1 cellular context compared by ENCODE assay signal in the genomic region with DNA sequence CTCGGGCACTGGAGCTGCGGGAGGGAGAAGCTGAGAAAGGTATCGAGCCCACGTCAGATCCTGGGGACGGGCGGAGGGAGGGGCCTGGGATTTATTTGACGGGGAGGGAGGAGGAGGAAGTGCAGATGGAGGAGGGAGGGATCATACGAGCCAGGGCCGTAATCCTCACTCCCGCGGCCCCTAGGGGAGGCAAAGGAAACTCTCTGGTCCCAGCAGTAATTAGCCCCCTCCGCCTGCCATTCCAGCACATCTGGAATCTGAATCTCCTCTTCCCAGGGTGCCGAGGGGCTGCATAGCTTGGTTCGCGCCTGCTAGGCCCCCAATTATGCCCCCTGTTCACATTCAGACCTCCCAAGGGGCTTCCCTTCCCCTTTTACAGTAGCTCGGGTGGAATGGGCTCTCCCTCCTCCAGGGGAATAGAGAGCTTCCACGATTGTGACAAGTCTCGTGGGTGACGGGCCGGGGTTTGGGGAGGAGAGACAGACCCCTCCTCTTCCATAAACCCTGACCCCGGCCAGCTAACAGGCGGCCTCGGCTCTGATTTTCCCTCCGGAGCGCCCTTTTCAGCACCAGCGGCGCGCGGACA.
TF ChIP-seq lines count a peak whose summit lies in the region.

Gene SEZ6L2 (minus strand): TSS at position 35 of the 586 bp plus-strand sequence. CDS start 531 bp downstream, outside the sequence.

TF ChIP-seq in H1, 55 proteins besides CTCF, POLR2A, EP300 and RAD21 (continued from another document):
- TF ChIP-seq CTBP2 (IDR thresholded peaks at IDR 0.05; ENCODE audit: borderline replicate concordance, insufficient read depth, insufficient read length, low read length) (no peak), CREB1 (IDR thresholded peaks at IDR 0.05) (peak; percentile 85), SP1 (IDR thresholded peaks at IDR 0.05; ENCODE audit: low read depth, low read length) (peak; percentile 31; the same call in 1 of the 2 replicates), ASH2L (IDR thresholded peaks at IDR 0.05; ENCODE audit: low read length) (peak; percentile 34), SAP30 (IDR thresholded peaks at IDR 0.05; ENCODE audit: insufficient read depth, insufficient replicate concordance, low read length) (peak; percentile 94), SIN3A (conservative IDR thresholded peaks at IDR 0.05 in 1 of 2, IDR thresholded peaks at IDR 0.05 in 1 of 2; ENCODE audit: low read depth in 1 of 2, low read length in 2 of 2) (peak; percentile 97 to 98; a peak in 3 of 4 replicates)
- TF ChIP-seq, protein P1, sequence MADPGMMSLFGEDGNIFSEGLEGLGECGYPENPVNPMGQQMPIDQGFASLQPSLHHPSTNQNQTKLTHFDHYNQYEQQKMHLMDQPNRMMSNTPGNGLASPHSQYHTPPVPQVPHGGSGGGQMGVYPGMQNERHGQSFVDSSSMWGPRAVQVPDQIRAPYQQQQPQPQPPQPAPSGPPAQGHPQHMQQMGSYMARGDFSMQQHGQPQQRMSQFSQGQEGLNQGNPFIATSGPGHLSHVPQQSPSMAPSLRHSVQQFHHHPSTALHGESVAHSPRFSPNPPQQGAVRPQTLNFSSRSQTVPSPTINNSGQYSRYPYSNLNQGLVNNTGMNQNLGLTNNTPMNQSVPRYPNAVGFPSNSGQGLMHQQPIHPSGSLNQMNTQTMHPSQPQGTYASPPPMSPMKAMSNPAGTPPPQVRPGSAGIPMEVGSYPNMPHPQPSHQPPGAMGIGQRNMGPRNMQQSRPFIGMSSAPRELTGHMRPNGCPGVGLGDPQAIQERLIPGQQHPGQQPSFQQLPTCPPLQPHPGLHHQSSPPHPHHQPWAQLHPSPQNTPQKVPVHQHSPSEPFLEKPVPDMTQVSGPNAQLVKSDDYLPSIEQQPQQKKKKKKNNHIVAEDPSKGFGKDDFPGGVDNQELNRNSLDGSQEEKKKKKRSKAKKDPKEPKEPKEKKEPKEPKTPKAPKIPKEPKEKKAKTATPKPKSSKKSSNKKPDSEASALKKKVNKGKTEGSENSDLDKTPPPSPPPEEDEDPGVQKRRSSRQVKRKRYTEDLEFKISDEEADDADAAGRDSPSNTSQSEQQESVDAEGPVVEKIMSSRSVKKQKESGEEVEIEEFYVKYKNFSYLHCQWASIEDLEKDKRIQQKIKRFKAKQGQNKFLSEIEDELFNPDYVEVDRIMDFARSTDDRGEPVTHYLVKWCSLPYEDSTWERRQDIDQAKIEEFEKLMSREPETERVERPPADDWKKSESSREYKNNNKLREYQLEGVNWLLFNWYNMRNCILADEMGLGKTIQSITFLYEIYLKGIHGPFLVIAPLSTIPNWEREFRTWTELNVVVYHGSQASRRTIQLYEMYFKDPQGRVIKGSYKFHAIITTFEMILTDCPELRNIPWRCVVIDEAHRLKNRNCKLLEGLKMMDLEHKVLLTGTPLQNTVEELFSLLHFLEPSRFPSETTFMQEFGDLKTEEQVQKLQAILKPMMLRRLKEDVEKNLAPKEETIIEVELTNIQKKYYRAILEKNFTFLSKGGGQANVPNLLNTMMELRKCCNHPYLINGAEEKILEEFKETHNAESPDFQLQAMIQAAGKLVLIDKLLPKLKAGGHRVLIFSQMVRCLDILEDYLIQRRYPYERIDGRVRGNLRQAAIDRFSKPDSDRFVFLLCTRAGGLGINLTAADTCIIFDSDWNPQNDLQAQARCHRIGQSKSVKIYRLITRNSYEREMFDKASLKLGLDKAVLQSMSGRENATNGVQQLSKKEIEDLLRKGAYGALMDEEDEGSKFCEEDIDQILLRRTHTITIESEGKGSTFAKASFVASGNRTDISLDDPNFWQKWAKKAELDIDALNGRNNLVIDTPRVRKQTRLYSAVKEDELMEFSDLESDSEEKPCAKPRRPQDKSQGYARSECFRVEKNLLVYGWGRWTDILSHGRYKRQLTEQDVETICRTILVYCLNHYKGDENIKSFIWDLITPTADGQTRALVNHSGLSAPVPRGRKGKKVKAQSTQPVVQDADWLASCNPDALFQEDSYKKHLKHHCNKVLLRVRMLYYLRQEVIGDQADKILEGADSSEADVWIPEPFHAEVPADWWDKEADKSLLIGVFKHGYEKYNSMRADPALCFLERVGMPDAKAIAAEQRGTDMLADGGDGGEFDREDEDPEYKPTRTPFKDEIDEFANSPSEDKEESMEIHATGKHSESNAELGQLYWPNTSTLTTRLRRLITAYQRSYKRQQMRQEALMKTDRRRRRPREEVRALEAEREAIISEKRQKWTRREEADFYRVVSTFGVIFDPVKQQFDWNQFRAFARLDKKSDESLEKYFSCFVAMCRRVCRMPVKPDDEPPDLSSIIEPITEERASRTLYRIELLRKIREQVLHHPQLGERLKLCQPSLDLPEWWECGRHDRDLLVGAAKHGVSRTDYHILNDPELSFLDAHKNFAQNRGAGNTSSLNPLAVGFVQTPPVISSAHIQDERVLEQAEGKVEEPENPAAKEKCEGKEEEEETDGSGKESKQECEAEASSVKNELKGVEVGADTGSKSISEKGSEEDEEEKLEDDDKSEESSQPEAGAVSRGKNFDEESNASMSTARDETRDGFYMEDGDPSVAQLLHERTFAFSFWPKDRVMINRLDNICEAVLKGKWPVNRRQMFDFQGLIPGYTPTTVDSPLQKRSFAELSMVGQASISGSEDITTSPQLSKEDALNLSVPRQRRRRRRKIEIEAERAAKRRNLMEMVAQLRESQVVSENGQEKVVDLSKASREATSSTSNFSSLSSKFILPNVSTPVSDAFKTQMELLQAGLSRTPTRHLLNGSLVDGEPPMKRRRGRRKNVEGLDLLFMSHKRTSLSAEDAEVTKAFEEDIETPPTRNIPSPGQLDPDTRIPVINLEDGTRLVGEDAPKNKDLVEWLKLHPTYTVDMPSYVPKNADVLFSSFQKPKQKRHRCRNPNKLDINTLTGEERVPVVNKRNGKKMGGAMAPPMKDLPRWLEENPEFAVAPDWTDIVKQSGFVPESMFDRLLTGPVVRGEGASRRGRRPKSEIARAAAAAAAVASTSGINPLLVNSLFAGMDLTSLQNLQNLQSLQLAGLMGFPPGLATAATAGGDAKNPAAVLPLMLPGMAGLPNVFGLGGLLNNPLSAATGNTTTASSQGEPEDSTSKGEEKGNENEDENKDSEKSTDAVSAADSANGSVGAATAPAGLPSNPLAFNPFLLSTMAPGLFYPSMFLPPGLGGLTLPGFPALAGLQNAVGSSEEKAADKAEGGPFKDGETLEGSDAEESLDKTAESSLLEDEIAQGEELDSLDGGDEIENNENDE (IDR thresholded peaks at IDR 0.05; ENCODE audit: insufficient replicate concordance, low read length): no peak
